ENCODE assay signal across 18 cellular contexts in genomic region chr2:2663401-2664036, GRCh38.
A peak's percentile ranks its signal among the peaks of the same experiment; 100 is the strongest.
DNase-seq lines count a peak whose midpoint lies in the region; ATAC-seq, FAIRE-seq and TF ChIP-seq lines count a peak whose summit lies in the region.
"Had no signal": no experiment of that assay in that cellular context is flagged by ENCODE, and none has a peak within 500 bp of the region (broad histone marks: within the 10 kb centered on the region; RNA-seq: fewer than 3 reads in every experiment).

No MANE protein-coding gene starts in this region.

- H3K36me3 ChIP-seq in endodermal cell (ENCODE audit: control insufficient read depth, insufficient read depth, low read length) (no peaks in the 10 kb centered on the region), prostate gland (no peaks in the 10 kb centered on the region), osteoblast (ENCODE audit: insufficient read depth, low read length) (no peaks in the 10 kb centered on the region)
- H3K36me3 ChIP-seq: uterus had no signal

- H3K4me1 Mint-ChIP-seq in endodermal cell (no peaks in the 10 kb centered on the region), immature natural killer cell (no peaks in the 10 kb centered on the region)
- H3K4me1 Mint-ChIP-seq: activated naive CD4-positive, alpha-beta T cell treated with anti-CD3 and anti-CD28 coated beads, Interleukin-2, amount 10 ng/mL, durations not matched to agents 7 days and 5 days; memory B cell; naive B cell had no signal

- H3K27ac Mint-ChIP-seq in endodermal cell, result peak overlapping the region; percentile 24
- H3K27ac Mint-ChIP-seq in immature natural killer cell, result no peak overlapping the region
- H3K27ac Mint-ChIP-seq: activated naive CD4-positive, alpha-beta T cell treated with anti-CD3 and anti-CD28 coated beads, Interleukin-2, amount 10 ng/mL, durations not matched to agents 7 days and 5 days; memory B cell; naive B cell had no signal

- H3K9me3 Mint-ChIP-seq in endodermal cell (peaks cover 7% of the 10 kb centered on the region), immature natural killer cell (no peaks in the 10 kb centered on the region)

- TF ChIP-seq POLR2A in prostate gland (IDR thresholded peaks at IDR 0.05), result no peak

- no peaks in the 10 kb centered on the region for H3K79me2 ChIP-seq in osteoblast (ENCODE audit: insufficient read depth, low read length)

- H3K27me3 ChIP-seq in endodermal cell (ENCODE audit: control insufficient read depth, insufficient read depth, low read length, poor library complexity, severe bottlenecking), result no peaks in the 10 kb centered on the region
- no peaks in the 10 kb centered on the region for H3K27me3 ChIP-seq in prostate gland (replicated peaks; ENCODE audit: insufficient read depth)
- H3K27me3 ChIP-seq in osteoblast (ENCODE audit: insufficient read depth, low read length), result no peaks in the 10 kb centered on the region
- H3K27me3 ChIP-seq: BLaER1 treated with 17β-estradiol and CSF1 and Interleukin-3, amounts not matched to agents 10 nM and 100 nM; body of pancreas; uterus had no signal

- H2AFZ ChIP-seq in osteoblast (ENCODE audit: low read length), result no peak overlapping the region

- 89 to 93% methylated on average over 12 to 23 of the region's 23 CpGs for WGBS in endodermal cell (ENCODE audit: insufficient coverage in 1 of 2, insufficient read length in 1 of 2), 2 experiments
- WGBS in prostate gland, result 79% methylated on average over 23 of the region's 23 CpGs

- no peak overlapping the region for H3K4me3 Mint-ChIP-seq in endodermal cell
- H3K4me3 Mint-ChIP-seq in immature natural killer cell, result no peak overlapping the region
- H3K4me3 Mint-ChIP-seq: activated naive CD4-positive, alpha-beta T cell treated with anti-CD3 and anti-CD28 coated beads, Interleukin-2, amount 10 ng/mL, durations not matched to agents 7 days and 5 days; memory B cell; naive B cell had no signal

- no peak overlapping the region for H3K9ac ChIP-seq in endodermal cell (ENCODE audit: extremely low read depth, low read length, poor library complexity, severe bottlenecking)
- H3K9ac ChIP-seq: BLaER1 treated with 17β-estradiol and CSF1 and Interleukin-3, amounts not matched to agents 10 nM and 100 nM had no signal

- H3K4me2 ChIP-seq in osteoblast (ENCODE audit: insufficient read depth, low read length), result no peak overlapping the region

- H3K27ac ChIP-seq in C4-2B (peak overlapping the region; percentile 91), endodermal cell (ENCODE audit: low read depth, low read length) (no peak overlapping the region), prostate gland (peak overlapping the region; percentile 71 to 74), osteoblast (ENCODE audit: low read depth, low read length) (no peak overlapping the region)
- H3K27ac ChIP-seq: BLaER1 treated with 17β-estradiol and CSF1 and Interleukin-3, amounts not matched to agents 10 nM and 100 nM; body of pancreas; uterus had no signal

- intact Hi-C loops in prostate gland (cut with DNase I), result no loop called here

- FAIRE-seq in RCC 7860 (lab: Jason Lieb, UNC), result peak; percentile 16

- H3K36me3 Mint-ChIP-seq in endodermal cell (ENCODE audit: low read depth) (no peaks in the 10 kb centered on the region), immature natural killer cell (no peaks in the 10 kb centered on the region)
- H3K36me3 Mint-ChIP-seq: activated naive CD4-positive, alpha-beta T cell treated with anti-CD3 and anti-CD28 coated beads, Interleukin-2, amount 10 ng/mL, durations not matched to agents 7 days and 5 days; memory B cell had no signal

- H4K20me1 ChIP-seq in osteoblast (ENCODE audit: insufficient read depth, low read length), result no peaks in the 10 kb centered on the region

- DNase-seq in RCC 7860 (ENCODE audit: low spot score), result peak; percentile 51
- no peak for DNase-seq in endodermal cell
- no peak for DNase-seq in prostate gland (ENCODE audit: low spot score)
- no peak for DNase-seq in activated CD4-positive, CD25-positive, alpha-beta regulatory T cell treated with anti-CD3 and anti-CD28 coated beads, Interleukin-2, amount 50 U/mL, for 72 hours
- no peak for DNase-seq in osteoblast (ENCODE audit: insufficient read length, low spot score, missing footprints)
- no peak for DNase-seq in immature natural killer cell
- DNase-seq: activated CD4-positive, alpha-beta T cell treated with anti-CD3 and anti-CD28 coated beads for 4 hours; activated naive CD4-positive, alpha-beta T cell treated with anti-CD3 and anti-CD28 coated beads, Interleukin-2, amount 10 ng/mL, durations not matched to agents 7 days and 5 days; effector CD8-positive, alpha-beta T cell; kidney glomerular epithelial cell; naive B cell; NCI-H82; uterus had no signal

- no peaks in the 10 kb centered on the region for H3K4me1 ChIP-seq in endodermal cell (ENCODE audit: control insufficient read depth, insufficient read depth, low read length)
- H3K4me1 ChIP-seq in prostate gland (replicated peaks), result peaks cover 22% of the 10 kb centered on the region
- H3K4me1 ChIP-seq in osteoblast (ENCODE audit: insufficient read depth, low read length), result no peaks in the 10 kb centered on the region
- H3K4me1 ChIP-seq: body of pancreas, uterus had no signal

- H3K27me3 Mint-ChIP-seq in endodermal cell (ENCODE audit: insufficient read depth) (no peaks in the 10 kb centered on the region), immature natural killer cell (ENCODE audit: low read depth in 3 of 3) (peaks cover 0 to 7% (median 5%) of the 10 kb centered on the region in 3 donors)
- H3K27me3 Mint-ChIP-seq: activated naive CD4-positive, alpha-beta T cell treated with anti-CD3 and anti-CD28 coated beads, Interleukin-2, amount 10 ng/mL, durations not matched to agents 7 days and 5 days had no signal

- no peak overlapping the region for H3K4me3 ChIP-seq in endodermal cell (ENCODE audit: low read length)
- no peak overlapping the region for H3K4me3 ChIP-seq in prostate gland
- no peak overlapping the region for H3K4me3 ChIP-seq in osteoblast (ENCODE audit: insufficient read depth, low read length)
- H3K4me3 ChIP-seq: BLaER1 treated with 17β-estradiol and CSF1 and Interleukin-3, amounts not matched to agents 10 nM and 100 nM; body of pancreas; uterus had no signal

- H3K9me3 ChIP-seq in endodermal cell (ENCODE audit: control insufficient read depth, low read length), result no peaks in the 10 kb centered on the region
- H3K9me3 ChIP-seq in prostate gland, result no peaks in the 10 kb centered on the region
- H3K9me3 ChIP-seq in osteoblast (ENCODE audit: low read depth, low read length), result no peaks in the 10 kb centered on the region
- H3K9me3 ChIP-seq: uterus had no signal

- ATAC-seq in HG03039 (IDR thresholded peaks at IDR 0.05; ENCODE audit: unreplicated experiment), result no peak
- ATAC-seq: body of pancreas had no signal

- TF ChIP-seq CTCF in C4-2B (conservative IDR thresholded peaks at IDR 0.05) (no peak), endodermal cell (conservative IDR thresholded peaks at IDR 0.05) (no peak), prostate gland (IDR thresholded peaks at IDR 0.05) (no peak), osteoblast (IDR thresholded peaks at IDR 0.05; ENCODE audit: extremely low read depth, low read depth, low read length) (no peak)

Comparison
In these comparisons a context has a peak if more than half of its experiments do, and no peak if none do; other contexts are left out.
1. H3K27ac ChIP-seq: peak in C4-2B (single experiment) and prostate gland (2 of 2); none in endodermal cell (single experiment) and osteoblast (single experiment).